Comparison of ENCODE assay signal across 18 cellular contexts in the genomic region with DNA sequence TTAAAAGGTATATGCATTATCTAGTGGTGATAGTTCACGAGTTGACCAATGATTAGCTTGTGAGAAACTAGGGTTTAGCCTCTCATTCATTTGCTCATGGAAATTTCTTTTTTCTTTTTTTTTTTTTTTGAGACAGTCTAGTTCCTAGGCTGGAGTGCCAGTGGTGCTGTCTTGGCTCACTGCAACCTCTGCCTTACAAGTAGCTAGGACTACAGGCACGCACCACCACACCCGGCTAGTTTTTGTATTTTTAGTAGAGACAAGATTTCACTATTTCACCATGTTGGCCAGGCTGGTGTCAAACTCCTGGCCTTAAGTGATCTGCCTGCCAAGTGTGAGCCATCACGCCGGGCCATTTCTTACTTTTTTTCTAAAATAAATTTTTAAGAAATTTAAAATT. TPM values are rescaled to one million over a fixed set of nuclear protein-coding genes. Genes with fewer than 3 reads are reported as not detected.
DNase-seq lines count a peak whose midpoint lies in the region; ATAC-seq and TF ChIP-seq lines count a peak whose summit lies in the region.
"Had no signal": no experiment of that assay in that cellular context is flagged by ENCODE, and none has a peak within 500 bp of the region (broad histone marks: within the 10 kb centered on the region; RNA-seq: fewer than 3 reads in every experiment).

No MANE protein-coding gene starts in this region.

- no peaks in the 10 kb centered on the region for H3K9me3 Mint-ChIP-seq in activated T-cell treated with anti-CD3 and anti-CD28 coated beads, Interleukin-2, amount 50 U/mL, for 72 hours
- H3K9me3 Mint-ChIP-seq in natural killer cell: no peaks in the 10 kb centered on the region
- H3K9me3 Mint-ChIP-seq in natural killer cell treated with Interleukin-12 subunit alpha and Interleukin-12 subunit beta and Interleukin-15 and Interleukin-18, amount 100 ng/mL, for 72 hours: no peaks in the 10 kb centered on the region
- H3K9me3 Mint-ChIP-seq: CD4-positive, alpha-beta T cell; CD8-positive, alpha-beta T cell had no signal

- intact Hi-C loops in natural killer cell (cut with micrococcal nuclease): no loop called here
- intact Hi-C loops in thyroid gland (cut with DNase I): no loop called here

- H3K4me1 Mint-ChIP-seq in activated T-cell treated with anti-CD3 and anti-CD28 coated beads, Interleukin-2, amount 50 U/mL, for 72 hours (ENCODE audit: low read depth): peaks cover 14% of the 10 kb centered on the region
- H3K4me1 Mint-ChIP-seq in natural killer cell: peaks cover 29 to 32% of the 10 kb centered on the region in 2 donors
- H3K4me1 Mint-ChIP-seq in natural killer cell treated with Interleukin-12 subunit alpha and Interleukin-12 subunit beta and Interleukin-15 and Interleukin-18, amount 100 ng/mL, for 72 hours (ENCODE audit: low read depth in 2 of 2): peaks cover 12 to 24% of the 10 kb centered on the region in 2 donors

- H3K36me3 ChIP-seq in thyroid gland: peaks cover 35 to 39% of the 10 kb centered on the region in 2 donors

- 62 to 66% methylated on average over 5 of the region's 5 CpGs for WGBS in thyroid gland, 2 donors

- no peak overlapping the region for H3K4me3 Mint-ChIP-seq in activated T-cell treated with anti-CD3 and anti-CD28 coated beads, Interleukin-2, amount 50 U/mL, for 72 hours
- no peak overlapping the region for H3K4me3 Mint-ChIP-seq in natural killer cell
- H3K4me3 Mint-ChIP-seq in natural killer cell treated with Interleukin-12 subunit alpha and Interleukin-12 subunit beta and Interleukin-15 and Interleukin-18, amount 100 ng/mL, for 72 hours: no peak overlapping the region
- H3K4me3 Mint-ChIP-seq: B cell; CD4-positive, alpha-beta T cell; CD8-positive, alpha-beta T cell had no signal

- no peaks in the 10 kb centered on the region for H3K9me3 ChIP-seq in thyroid gland
- H3K9me3 ChIP-seq: A549; BLaER1 treated with 17β-estradiol and CSF1 and Interleukin-3, amounts not matched to agents 10 nM and 100 nM; Caco-2 had no signal

- no peak for ATAC-seq in activated T-cell treated with anti-CD3 and anti-CD28 coated beads, Interleukin-2, amount 50 U/mL, for 72 hours (replicated peaks in 1 of 2)
- ATAC-seq in natural killer cell: no peak
- no peak for ATAC-seq in natural killer cell treated with Interleukin-12 subunit alpha and Interleukin-12 subunit beta and Interleukin-15 and Interleukin-18, amount 100 ng/mL, for 72 hours
- ATAC-seq: CD8-positive, alpha-beta T cell had no signal

- DNase-seq in activated T-cell treated with anti-CD3 and anti-CD28 coated beads, Interleukin-2, amount 50 U/mL, for 72 hours: no peak
- DNase-seq in activated T-cell treated with anti-CD3 and anti-CD28 coated beads for 4 hours (no peak), natural killer cell (no peak), thyroid gland (peak; percentile 80 to 82), hippocampal formation (lab: John Stamatoyannopoulos, UW) (no peak)
- no peak for DNase-seq in natural killer cell treated with Interleukin-12 subunit alpha and Interleukin-12 subunit beta and Interleukin-15 and Interleukin-18, amount 100 ng/mL, for 72 hours (ENCODE audit: low spot score)
- DNase-seq: AML-193; Caco-2; Calu3; CD4-positive, alpha-beta T cell; CD8-positive, alpha-beta T cell; DMS79 treated with DMSO at 0.1 percent for 48 hours; GF-D8 had no signal

- H3K4me3 ChIP-seq in thyroid gland (replicated peaks in 1 of 3): no peak overlapping the region
- H3K4me3 ChIP-seq: A549; BLaER1 treated with 17β-estradiol and CSF1 and Interleukin-3, amounts not matched to agents 10 nM and 100 nM had no signal

- peaks cover 23 to 25% of the 10 kb centered on the region in 2 donors for H3K4me1 ChIP-seq in thyroid gland
- H3K4me1 ChIP-seq: A549, Caco-2 had no signal

- H3K27ac Mint-ChIP-seq in activated T-cell treated with anti-CD3 and anti-CD28 coated beads, Interleukin-2, amount 50 U/mL, for 72 hours: peak overlapping the region; percentile 67
- H3K27ac Mint-ChIP-seq in natural killer cell: peak overlapping the region; percentile 47 to 57
- no peak overlapping the region for H3K27ac Mint-ChIP-seq in natural killer cell treated with Interleukin-12 subunit alpha and Interleukin-12 subunit beta and Interleukin-15 and Interleukin-18, amount 100 ng/mL, for 72 hours
- H3K27ac Mint-ChIP-seq: B cell; CD4-positive, alpha-beta T cell; CD8-positive, alpha-beta T cell had no signal

- peak overlapping the region in 2 of 3 donors; percentile 18 to 62 for H3K27ac ChIP-seq in thyroid gland
- H3K27ac ChIP-seq: 22Rv1; A549; BLaER1 treated with 17β-estradiol and CSF1 and Interleukin-3, amounts not matched to agents 10 nM and 100 nM; C4-2B had no signal

- H3K36me3 Mint-ChIP-seq in activated T-cell treated with anti-CD3 and anti-CD28 coated beads, Interleukin-2, amount 50 U/mL, for 72 hours (ENCODE audit: insufficient read depth in 2 of 2): peaks cover 11 to 56% of the 10 kb centered on the region in 2 donors
- peaks cover 18% of the 10 kb centered on the region for H3K36me3 Mint-ChIP-seq in natural killer cell
- H3K36me3 Mint-ChIP-seq in natural killer cell treated with Interleukin-12 subunit alpha and Interleukin-12 subunit beta and Interleukin-15 and Interleukin-18, amount 100 ng/mL, for 72 hours: peaks cover 30% of the 10 kb centered on the region

- no peaks in the 10 kb centered on the region for H3K27me3 ChIP-seq in thyroid gland
- H3K27me3 ChIP-seq: BLaER1 treated with 17β-estradiol and CSF1 and Interleukin-3, amounts not matched to agents 10 nM and 100 nM had no signal

- TF ChIP-seq POLR2A in thyroid gland (IDR thresholded peaks at IDR 0.05): no peak

- no peak for TF ChIP-seq CTCF in natural killer cell (IDR thresholded peaks at IDR 0.05)
- no peak for TF ChIP-seq CTCF in thyroid gland (IDR thresholded peaks at IDR 0.05)

- H3K27me3 Mint-ChIP-seq in activated T-cell treated with anti-CD3 and anti-CD28 coated beads, Interleukin-2, amount 50 U/mL, for 72 hours (ENCODE audit: low read depth): no peaks in the 10 kb centered on the region
- H3K27me3 Mint-ChIP-seq in natural killer cell (ENCODE audit: low read depth in 2 of 2): no peaks in the 10 kb centered on the region
- H3K27me3 Mint-ChIP-seq in natural killer cell treated with Interleukin-12 subunit alpha and Interleukin-12 subunit beta and Interleukin-15 and Interleukin-18, amount 100 ng/mL, for 72 hours: no peaks in the 10 kb centered on the region
- H3K27me3 Mint-ChIP-seq: B cell; CD4-positive, alpha-beta T cell had no signal

RNA-seq across cellular contexts. Expression of a gene that starts 14.0 kb away (rescaled TPM):
- 10 to 100 TPM; 61.2 to 66.8 TPM for total RNA-seq in activated T-cell treated with anti-CD3 and anti-CD28 coated beads, Interleukin-2, amount 50 U/mL, for 72 hours
- 100 to 1,000 TPM; 172 to 195 (median 188) TPM for total RNA-seq in natural killer cell
- 10 to 100 TPM; 44.6 to 74.3 TPM for total RNA-seq in natural killer cell treated with Interleukin-12 subunit alpha and Interleukin-12 subunit beta and Interleukin-15 and Interleukin-18, amount 100 ng/mL, for 72 hours
- total RNA-seq in thyroid gland: 10 to 100 TPM; 39.5 to 60.9 (median 51.1) TPM

Comparison
In these comparisons a context has a peak if more than half of its experiments do, and no peak if none do; other contexts are left out.
1. H3K27ac Mint-ChIP-seq: peak in activated T-cell treated with anti-CD3 and anti-CD28 coated beads, Interleukin-2, amount 50 U/mL, for 72 hours (single experiment) and natural killer cell (2 of 2); none in natural killer cell treated with Interleukin-12 subunit alpha and Interleukin-12 subunit beta and Interleukin-15 and Interleukin-18, amount 100 ng/mL, for 72 hours (0 of 2).
2. DNase-seq: peak in thyroid gland (2 of 2); none in activated T-cell treated with anti-CD3 and anti-CD28 coated beads, Interleukin-2, amount 50 U/mL, for 72 hours (0 of 2), activated T-cell treated with anti-CD3 and anti-CD28 coated beads for 4 hours (single experiment), natural killer cell (single experiment), natural killer cell treated with Interleukin-12 subunit alpha and Interleukin-12 subunit beta and Interleukin-15 and Interleukin-18, amount 100 ng/mL, for 72 hours (single experiment) and hippocampal formation (0 of 2).